1 cellular context compared by ENCODE assay signal in the genomic region with DNA sequence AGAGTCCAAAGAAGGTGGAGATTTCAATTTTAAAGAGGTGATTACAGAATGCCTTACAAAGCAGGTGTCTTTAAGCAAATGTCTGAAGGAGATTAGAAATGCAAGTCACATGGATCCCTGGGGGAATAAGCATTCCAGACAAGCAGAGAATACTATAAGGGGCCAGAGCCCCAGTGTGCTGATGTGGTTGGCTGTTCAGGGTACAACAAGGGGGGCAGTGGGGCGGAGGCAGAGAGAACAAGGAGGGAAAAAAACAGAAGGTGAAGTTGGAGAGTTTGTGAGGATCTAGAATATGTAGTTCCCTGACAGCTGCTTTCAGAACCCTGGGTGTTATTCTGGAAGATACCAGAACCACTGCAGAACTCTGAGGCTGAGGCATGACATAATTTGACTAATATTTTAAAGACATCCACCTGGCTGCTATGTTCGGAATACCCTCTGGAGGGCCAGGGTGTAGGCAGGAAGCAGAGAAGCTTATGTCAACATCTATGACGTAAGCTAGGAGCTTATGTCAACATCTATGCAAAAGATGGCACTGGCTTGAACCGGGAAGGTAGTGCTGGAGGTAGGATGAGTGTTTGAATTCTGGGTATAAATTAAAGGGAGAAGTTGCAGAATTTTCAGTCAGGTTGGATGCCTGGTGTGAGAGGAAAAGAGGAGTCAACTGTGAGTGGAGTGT.
TF ChIP-seq lines count a peak whose summit lies in the region.

No MANE protein-coding gene starts in this region.

TF ChIP-seq in HCT116, 20 proteins besides CTCF, POLR2A, EP300 and RAD21 (continued from another document):
- TF ChIP-seq, protein P1, sequence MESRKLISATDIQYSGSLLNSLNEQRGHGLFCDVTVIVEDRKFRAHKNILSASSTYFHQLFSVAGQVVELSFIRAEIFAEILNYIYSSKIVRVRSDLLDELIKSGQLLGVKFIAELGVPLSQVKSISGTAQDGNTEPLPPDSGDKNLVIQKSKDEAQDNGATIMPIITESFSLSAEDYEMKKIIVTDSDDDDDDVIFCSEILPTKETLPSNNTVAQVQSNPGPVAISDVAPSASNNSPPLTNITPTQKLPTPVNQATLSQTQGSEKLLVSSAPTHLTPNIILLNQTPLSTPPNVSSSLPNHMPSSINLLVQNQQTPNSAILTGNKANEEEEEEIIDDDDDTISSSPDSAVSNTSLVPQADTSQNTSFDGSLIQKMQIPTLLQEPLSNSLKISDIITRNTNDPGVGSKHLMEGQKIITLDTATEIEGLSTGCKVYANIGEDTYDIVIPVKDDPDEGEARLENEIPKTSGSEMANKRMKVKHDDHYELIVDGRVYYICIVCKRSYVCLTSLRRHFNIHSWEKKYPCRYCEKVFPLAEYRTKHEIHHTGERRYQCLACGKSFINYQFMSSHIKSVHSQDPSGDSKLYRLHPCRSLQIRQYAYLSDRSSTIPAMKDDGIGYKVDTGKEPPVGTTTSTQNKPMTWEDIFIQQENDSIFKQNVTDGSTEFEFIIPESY (IDR thresholded peaks at IDR 0.05; ENCODE audit: extremely low read depth, insufficient replicate concordance, low read length) = no peak
- TF ChIP-seq EZH2 (IDR thresholded peaks at IDR 0.05) = no peak
